ENCODE assay signal across 8 cellular contexts in the genomic region with DNA sequence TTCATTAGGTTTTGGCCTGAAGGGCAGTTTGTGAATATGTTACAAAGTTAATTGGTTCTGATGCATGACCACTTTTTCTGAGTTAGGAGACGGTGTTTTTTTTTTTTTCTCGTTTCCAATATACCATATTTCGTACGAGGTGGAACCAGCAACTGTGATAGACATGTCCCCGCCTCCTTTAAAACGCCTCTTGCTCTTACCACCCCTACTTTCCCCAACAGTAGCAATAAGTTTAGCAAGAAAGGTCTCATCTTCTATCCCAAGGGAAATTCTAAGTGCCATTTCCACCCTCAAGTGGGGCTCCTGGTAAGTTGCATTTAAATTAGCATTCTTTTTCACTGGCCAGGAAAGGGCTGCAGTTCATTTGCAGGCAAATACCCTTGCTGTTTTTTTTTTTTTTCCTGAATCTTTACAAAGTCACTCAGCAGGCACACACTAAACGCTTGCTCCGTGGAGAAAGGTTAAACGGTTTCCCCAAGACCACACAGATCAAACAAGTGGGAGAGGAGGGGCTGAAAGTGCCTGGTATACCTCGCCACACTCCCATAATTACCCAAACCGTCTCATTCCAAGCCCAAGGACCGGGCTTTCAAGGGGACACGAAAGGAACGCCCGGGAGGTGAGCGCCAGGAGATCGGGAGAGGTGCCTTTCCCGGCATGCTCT. TPM values are rescaled to one million over a fixed set of nuclear protein-coding genes. Genes with fewer than 3 reads are reported as not detected.
DNase-seq lines count a peak whose midpoint lies in the region; ATAC-seq and TF ChIP-seq lines count a peak whose summit lies in the region.

No MANE protein-coding gene starts in this region.

- no peaks in the 10 kb centered on the region for H3K27me3 Mint-ChIP-seq in CD8-positive, alpha-beta memory T cell

- WGBS in mesenchymal stem cell, result 18% methylated on average over 18 of the region's 18 CpGs

- H3K9me2 ChIP-seq in Karpas-422 (replicated peaks; ENCODE audit: insufficient read depth, low read length), result no peaks in the 10 kb centered on the region

- H3K27ac ChIP-seq in CD8-positive, alpha-beta memory T cell (ENCODE audit: low read depth, low read length), result no peak overlapping the region
- H3K27ac ChIP-seq in Karpas-422 (ENCODE audit: low read length) (no peak overlapping the region), breast epithelium (peak overlapping the region; percentile 96 to 97), mesenchymal stem cell (ENCODE audit: low read length, poor library complexity, severe bottlenecking) (peak overlapping the region; percentile 42), uterus (peak overlapping the region; percentile 79 to 84)

- H3K36me3 Mint-ChIP-seq in CD8-positive, alpha-beta memory T cell, result no peaks in the 10 kb centered on the region

- H4K91ac ChIP-seq in mesenchymal stem cell (ENCODE audit: low read length), result no peak overlapping the region

- H2AFZ ChIP-seq in Karpas-422 (ENCODE audit: low read length) (no peak overlapping the region), mesenchymal stem cell (ENCODE audit: low read depth, low read length) (peak overlapping the region; percentile 30)

- DNase-seq in CD8-positive, alpha-beta memory T cell, result peak in 1 of 5 donors; percentile 8
- DNase-seq in Karpas-422 (peak; percentile 46), breast epithelium (ENCODE audit: low spot score in 2 of 2) (no peak), mesenchymal stem cell (peak; percentile 13), uterus (no peak), NCI-H1436 treated with DMSO at 0.1 percent for 48 hours (lab: John Stamatoyannopoulos, UW) (no peak)
- DNase-seq in activated CD4-positive, alpha-beta T cell treated with anti-CD3 and anti-CD28 coated beads for 4 hours, result no peak

- H3K4me3 ChIP-seq in CD8-positive, alpha-beta memory T cell (ENCODE audit: low read length), result peak overlapping the region; percentile 57
- H3K4me3 ChIP-seq in Karpas-422 (ENCODE audit: low read length) (no peak overlapping the region), breast epithelium (peak overlapping the region; percentile 45 to 86 (median 68)), mesenchymal stem cell (ENCODE audit: insufficient read depth in 1 of 2, low read depth in 1 of 2, low read length in 2 of 2) (peak overlapping the region; percentile 58 to 83), uterus (peak overlapping the region; percentile 48 to 59)

- H3K27ac Mint-ChIP-seq in CD8-positive, alpha-beta memory T cell, result peak overlapping the region in 7 of 8 donors; percentile 29 to 81 (median 72)

- peak overlapping the region; percentile 64 to 87 (median 72) for H3K4me3 Mint-ChIP-seq in CD8-positive, alpha-beta memory T cell

- H2BK120ac ChIP-seq in mesenchymal stem cell (ENCODE audit: low read depth, low read length), result no peak overlapping the region

- TF ChIP-seq POLR2A in breast epithelium (IDR thresholded peaks at IDR 0.05) (no peak), uterus (IDR thresholded peaks at IDR 0.05) (no peak)

- TF ChIP-seq CTCF in breast epithelium (IDR thresholded peaks at IDR 0.05) (no peak), uterus (IDR thresholded peaks at IDR 0.05) (no peak)

- H2BK5ac ChIP-seq in mesenchymal stem cell (ENCODE audit: low read depth, low read length, poor library complexity, severe bottlenecking), result no peak overlapping the region

- no peak overlapping the region for H2BK12ac ChIP-seq in mesenchymal stem cell (ENCODE audit: low read length in 2 of 2)

- peak overlapping the region; percentile 79 for H4K8ac ChIP-seq in mesenchymal stem cell (ENCODE audit: low read length)

- intact Hi-C loops in breast epithelium (cut with DNase I; ENCODE audit: low total_unique reads) (no loop called here), uterus (cut with DNase I; ENCODE audit: low total_unique reads) (no loop called here)

- no peak overlapping the region for H3K4me2 ChIP-seq in Karpas-422 (ENCODE audit: low read depth, low read length, poor library complexity, severe bottlenecking)
- peak overlapping the region; percentile 96 for H3K4me2 ChIP-seq in mesenchymal stem cell (ENCODE audit: low read length, poor library complexity, severe bottlenecking)

- H3K23ac ChIP-seq in mesenchymal stem cell (ENCODE audit: low read length in 2 of 2), result no peak overlapping the region

- peaks cover 5% of the 10 kb centered on the region for H3K4me1 ChIP-seq in CD8-positive, alpha-beta memory T cell (ENCODE audit: insufficient read depth, low read length)
- peaks cover 7% of the 10 kb centered on the region; the same call in 1 of the 2 replicates for H3K4me1 ChIP-seq in Karpas-422 (ENCODE audit: low read length)
- no peaks in the 10 kb centered on the region for H3K4me1 ChIP-seq in breast epithelium
- H3K4me1 ChIP-seq in mesenchymal stem cell (ENCODE audit: control insufficient read depth, insufficient read depth, low read depth, low read length), result peaks cover 10% of the 10 kb centered on the region
- H3K4me1 ChIP-seq in uterus, result peaks cover 0 to 5% of the 10 kb centered on the region in 2 donors

- peaks cover 17 to 26% (median 22%) of the 10 kb centered on the region in 3 donors for H3K4me1 Mint-ChIP-seq in CD8-positive, alpha-beta memory T cell

- CTCF ChIA-PET in CD8-positive, alpha-beta memory T cell (lab: Charles Lee), result interaction anchor here (0.5 to 1.4 kb wide), 5 partner anchors 9 to 62 kb away, joined by 3 to 4 read pairs (median 3); a partner anchor contains a TSS

- no peak overlapping the region for H3K14ac ChIP-seq in mesenchymal stem cell (ENCODE audit: low read length in 2 of 2)

- H3K27me3 ChIP-seq in CD8-positive, alpha-beta memory T cell (ENCODE audit: insufficient read depth, low read length, poor library complexity, severe bottlenecking), result no peaks in the 10 kb centered on the region
- H3K27me3 ChIP-seq in Karpas-422 (ENCODE audit: low read length) (no peaks in the 10 kb centered on the region), breast epithelium (no peaks in the 10 kb centered on the region), mesenchymal stem cell (ENCODE audit: control insufficient read depth in 1 of 2, insufficient read depth in 1 of 2, low read length in 2 of 2) (no peaks in the 10 kb centered on the region), uterus (no peaks in the 10 kb centered on the region)

- H3K18ac ChIP-seq in mesenchymal stem cell (ENCODE audit: low read depth in 1 of 2, low read length in 2 of 2), result peak overlapping the region; percentile 63 to 70

- H3K9ac ChIP-seq in Karpas-422 (ENCODE audit: low read length), result no peak overlapping the region
- peak overlapping the region; percentile 83 for H3K9ac ChIP-seq in mesenchymal stem cell (ENCODE audit: low read length)

- no peaks in the 10 kb centered on the region for H4K20me1 ChIP-seq in Karpas-422 (ENCODE audit: insufficient read depth, low read depth, low read length)

- POLR2A ChIA-PET in CD8-positive, alpha-beta memory T cell (lab: Charles Lee), result interaction anchor here (1.1 to 1.8 kb wide), 2 partner anchors 40 to 128 kb away, joined by 3 to 9 read pairs; a partner anchor contains a TSS

- peaks cover 0 to 9% (median 4%) of the 10 kb centered on the region in 5 donors for H3K9me3 Mint-ChIP-seq in CD8-positive, alpha-beta memory T cell

- H3K79me1 ChIP-seq in mesenchymal stem cell (replicated peaks; ENCODE audit: low read length, poor library complexity, severe bottlenecking), result peaks cover 6% of the 10 kb centered on the region

- no peaks in the 10 kb centered on the region for H3K36me3 ChIP-seq in CD8-positive, alpha-beta memory T cell (ENCODE audit: insufficient read depth, low read length)
- H3K36me3 ChIP-seq in Karpas-422 (ENCODE audit: insufficient read depth, low read length) (no peaks in the 10 kb centered on the region), breast epithelium (no peaks in the 10 kb centered on the region), mesenchymal stem cell (ENCODE audit: control insufficient read depth in 1 of 2, insufficient read depth in 2 of 2, low read depth in 1 of 2, low read length in 2 of 2) (no peaks in the 10 kb centered on the region), uterus (no peaks in the 10 kb centered on the region)

- no peak for ATAC-seq in GM18502 (IDR thresholded peaks at IDR 0.05; ENCODE audit: poor library complexity, unreplicated experiment)

- H3K4ac ChIP-seq in mesenchymal stem cell (ENCODE audit: low read depth in 1 of 2, low read length in 2 of 2), result peak overlapping the region in 1 of 2 experiments; percentile 58

- H2AK5ac ChIP-seq in mesenchymal stem cell (ENCODE audit: low read length, severe bottlenecking), result no peak overlapping the region

- no peak overlapping the region for H2BK15ac ChIP-seq in mesenchymal stem cell (ENCODE audit: low read depth, poor library complexity, severe bottlenecking)

- no peaks in the 10 kb centered on the region for H3K79me2 ChIP-seq in Karpas-422 (ENCODE audit: low read length)

- no peaks in the 10 kb centered on the region for H3K9me3 ChIP-seq in CD8-positive, alpha-beta memory T cell (ENCODE audit: low read length)
- H3K9me3 ChIP-seq in Karpas-422 (ENCODE audit: low read length) (no peaks in the 10 kb centered on the region), breast epithelium (peaks cover 0 to 5% of the 10 kb centered on the region in 2 donors), mesenchymal stem cell (ENCODE audit: control insufficient read depth, low read length) (peaks cover 19% of the 10 kb centered on the region), uterus (no peaks in the 10 kb centered on the region)

RNA-seq across cellular contexts. Expression of a gene that starts 39.5 kb away (rescaled TPM):
- 10 to 100 TPM; 40.1 to 41.5 TPM for total RNA-seq in CD8-positive, alpha-beta memory T cell
- polyA plus RNA-seq in CD8-positive, alpha-beta memory T cell, result 22.5 TPM
- 40.0 and 68.1 TPM in 2 replicates for total RNA-seq in Karpas-422 (2014; rRNA removed; shearing (Covaris generic); ENCODE audit: low replicate concordance)
- total RNA-seq in breast epithelium (10 to 100 TPM; 37.8 to 70.2 (median 65.9) TPM), uterus (100 to 1,000 TPM in 2 of 4 donors, 10 to 100 TPM in 2; 54.8 to 156 (median 114) TPM)
- polyA plus RNA-seq in mesenchymal stem cell (2013, experiment 1 of 2), result 4.9 TPM
- 4.9 TPM for polyA plus RNA-seq in mesenchymal stem cell (2013, experiment 2 of 2)

Comparison
In these comparisons a context has a peak if more than half of its experiments do, and no peak if none do; other contexts are left out.
1. DNase-seq: peak in Karpas-422 (single experiment) and mesenchymal stem cell (single experiment); none in breast epithelium (0 of 2), uterus (0 of 2), NCI-H1436 treated with DMSO at 0.1 percent for 48 hours (single experiment) and activated CD4-positive, alpha-beta T cell treated with anti-CD3 and anti-CD28 coated beads for 4 hours (0 of 2).
2. H3K27ac ChIP-seq: peak in breast epithelium (2 of 2), mesenchymal stem cell (single experiment) and uterus (2 of 2); none in CD8-positive, alpha-beta memory T cell (single experiment) and Karpas-422 (single experiment).